ENCODE assay signal across 14 cellular contexts in genomic region chr20:924639-925038, GRCh38. TPM values are rescaled to one million over a fixed set of nuclear protein-coding genes. Genes with fewer than 3 reads are reported as not detected.
"Had no signal": no experiment of that assay in that cellular context is flagged by ENCODE, and none has a peak within 500 bp of the region (broad histone marks: within the 10 kb centered on the region; RNA-seq: fewer than 3 reads in every experiment).

No MANE protein-coding gene starts in this region.

- H3K27ac ChIP-seq: vagina had no signal

- H3K36me3 ChIP-seq: tibial artery, vagina had no signal

- DNase-seq: activated CD4-positive, alpha-beta memory T cell treated with anti-CD3 and anti-CD28 coated beads for 36 hours; activated gamma-delta T cell; activated T-cell treated with anti-CD3 and anti-CD28 coated beads, Interleukin-2, amount 50 U/mL, for 48 hours; anterior cingulate cortex; cerebellar nuclear complex; dermis blood vessel endothelial cell; left colon; stimulated activated CD4-positive, alpha-beta T cell treated with anti-CD3 and anti-CD28 coated beads, Interleukin-15, amount 100 ng/mL, for 24 hours had no signal

- H3K27me3 ChIP-seq: tibial artery, vagina had no signal

- H3K4me3 ChIP-seq: tibial artery, vagina had no signal

- ATAC-seq: left colon had no signal

- H3K9me3 ChIP-seq: tibial artery, vagina had no signal

- H3K4me1 ChIP-seq: vagina had no signal

RNA-seq across cellular contexts. Expression of gene ANGPT4, which starts 8.5 kb away (rescaled TPM):
- total RNA-seq: activated CD4-positive, alpha-beta memory T cell treated with anti-CD3 and anti-CD28 coated beads for 36 hours; dermis blood vessel endothelial cell; glomerular endothelial cell; left colon; osteocyte; pulmonary artery endothelial cell had no signal
- polyA plus RNA-seq: neural cell had no signal
